In the genomic region with DNA sequence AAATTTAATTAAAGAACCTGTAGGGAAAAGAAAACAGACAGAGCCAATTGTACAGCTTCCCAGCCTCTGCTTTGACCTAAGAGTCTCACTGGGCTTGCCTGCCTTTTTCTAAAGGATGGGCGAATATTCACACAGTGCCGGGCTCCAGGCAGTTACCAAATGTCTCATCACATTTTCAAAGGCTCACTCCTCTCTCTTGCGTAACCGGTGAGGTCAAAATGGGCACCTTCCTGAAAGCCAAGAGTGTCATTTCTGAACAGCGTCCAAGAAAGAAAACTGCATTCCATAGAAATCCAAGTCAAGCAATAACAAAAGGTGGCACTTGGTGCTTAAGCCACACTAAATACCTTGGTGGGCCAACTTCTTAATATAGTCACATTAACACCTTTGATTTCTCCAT, we compare ENCODE assay signal across 10 cellular contexts. TPM values are rescaled to one million over a fixed set of nuclear protein-coding genes. Genes with fewer than 3 reads are reported as not detected.
DNase-seq lines count a peak whose midpoint lies in the region; ATAC-seq and TF ChIP-seq lines count a peak whose summit lies in the region.
"Had no signal": no experiment of that assay in that cellular context is flagged by ENCODE, and none has a peak within 500 bp of the region (broad histone marks: within the 10 kb centered on the region; RNA-seq: fewer than 3 reads in every experiment).

No MANE protein-coding gene starts in this region.

- H3K9me3 ChIP-seq in mucosa of descending colon = no peaks in the 10 kb centered on the region
- H3K9me3 ChIP-seq: BLaER1, neutrophil had no signal

- no peaks in the 10 kb centered on the region for H3K4me1 ChIP-seq in mucosa of descending colon (ENCODE audit: low read depth)
- H3K4me1 ChIP-seq: BLaER1 had no signal

- no peak for TF ChIP-seq CTCF in AG09309 (IDR thresholded peaks at IDR 0.05; ENCODE audit: control insufficient read depth, insufficient read depth, low read depth, low read length, missing control alignments)
- TF ChIP-seq CTCF in epithelial cell of esophagus (IDR thresholded peaks at IDR 0.05; ENCODE audit: insufficient read depth, low read depth, low read length, missing control alignments) = no peak
- TF ChIP-seq CTCF in mucosa of descending colon (IDR thresholded peaks at IDR 0.05) = no peak

- no peaks in the 10 kb centered on the region for H3K36me3 ChIP-seq in mucosa of descending colon (ENCODE audit: low read depth)
- H3K36me3 ChIP-seq: BLaER1, neutrophil had no signal

- H3K4me3 ChIP-seq in AG09309 (ENCODE audit: control insufficient read depth, low read depth, low read length) (no peak overlapping the region), epithelial cell of esophagus (ENCODE audit: low read length) (peak overlapping the region; percentile 83), mucosa of descending colon (no peak overlapping the region)
- H3K4me3 ChIP-seq: BLaER1 had no signal

- ATAC-seq in GM21423 (IDR thresholded peaks at IDR 0.05; ENCODE audit: unreplicated experiment) (no peak), mucosa of descending colon (no peak), GM21360 (IDR thresholded peaks at IDR 0.05; ENCODE audit: unreplicated experiment) (no peak)

- intact Hi-C loops in mucosa of descending colon (cut with DNase I, micrococcal nuclease) = no loop called here

- DNase-seq in AG09309 (ENCODE audit: low read depth) (peak; percentile 8), NCI-H2029 treated with DMSO at 0.1 percent for 48 hours (lab: John Stamatoyannopoulos, UW) (peak; percentile 30), epithelial cell of esophagus (ENCODE audit: low read depth) (peak; percentile 91), myocyte (ENCODE audit: low read depth) (peak; percentile 70), mucosa of descending colon (no peak)
- no peak for DNase-seq in activated CD8-positive, alpha-beta memory T cell treated with anti-CD3 and anti-CD28 coated beads, Interleukin-2, amount 50 U/mL, for 4 hours

RNA-seq across cellular contexts. Expression of gene PALMD, which starts 0.7 kb away (rescaled TPM):
- total RNA-seq in myocyte (106 and 140 TPM in 2 replicates), mucosa of descending colon (1 to 10 TPM; 1.6 to 4.4 (median 4.3) TPM)
- polyA plus RNA-seq in myocyte (2012) = 17.5 TPM

Comparison
In these comparisons a context has a peak if more than half of its experiments do, and no peak if none do; other contexts are left out.
1. DNase-seq: peak in AG09309 (single experiment), NCI-H2029 treated with DMSO at 0.1 percent for 48 hours (single experiment), epithelial cell of esophagus (single experiment) and myocyte (single experiment); none in mucosa of descending colon (0 of 3) and activated CD8-positive, alpha-beta memory T cell treated with anti-CD3 and anti-CD28 coated beads, Interleukin-2, amount 50 U/mL, for 4 hours (single experiment).
2. RNA of gene PALMD, which starts 0.7 kb away (total RNA-seq): 106 to 140 TPM in myocyte; 1.6 to 4.4 TPM in mucosa of descending colon; every median in the first group is over 10 times any median in the second.